18 cellular contexts compared by ENCODE assay signal in genomic region chr15:60580068-60580467, GRCh38.
DNase-seq lines count a peak whose midpoint lies in the region; ATAC-seq and TF ChIP-seq lines count a peak whose summit lies in the region.
"Had no signal": no experiment of that assay in that cellular context is flagged by ENCODE, and none has a peak within 500 bp of the region (broad histone marks: within the 10 kb centered on the region; RNA-seq: fewer than 3 reads in every experiment).

No MANE protein-coding gene starts in this region.

- H3K4me1 Mint-ChIP-seq in activated CD8-positive, alpha-beta memory T cell treated with anti-CD3 and anti-CD28 coated beads, Interleukin-2, amount 10 ng/mL, durations not matched to agents 7 days and 5 days, result peaks cover 88% of the 10 kb centered on the region
- H3K4me1 Mint-ChIP-seq in T-cell, result peaks cover 84 to 95% (median 93%) of the 10 kb centered on the region in 3 donors
- peaks cover 79% of the 10 kb centered on the region for H3K4me1 Mint-ChIP-seq in stimulated activated effector memory CD8-positive, alpha-beta T cell treated with anti-CD3 and anti-CD28 coated beads, Interleukin-12 subunit alpha, Interleukin-12 subunit beta, amount 100 ng/mL, for 72 hours

- no peak overlapping the region for H3K4me3 ChIP-seq in epithelial cell of esophagus (ENCODE audit: low read length)
- H3K4me3 ChIP-seq: coronary artery, heart right ventricle, K562, prostate gland, thoracic aorta had no signal

- peak overlapping the region; percentile 89 for H3K27ac Mint-ChIP-seq in activated CD8-positive, alpha-beta memory T cell treated with anti-CD3 and anti-CD28 coated beads, Interleukin-2, amount 10 ng/mL, durations not matched to agents 7 days and 5 days
- H3K27ac Mint-ChIP-seq in T-cell, result peak overlapping the region; percentile 96 to 97
- peak overlapping the region; percentile 90 for H3K27ac Mint-ChIP-seq in stimulated activated effector memory CD8-positive, alpha-beta T cell treated with anti-CD3 and anti-CD28 coated beads, Interleukin-12 subunit alpha, Interleukin-12 subunit beta, amount 100 ng/mL, for 72 hours

- H3K4me3 Mint-ChIP-seq in activated CD8-positive, alpha-beta memory T cell treated with anti-CD3 and anti-CD28 coated beads, Interleukin-2, amount 10 ng/mL, durations not matched to agents 7 days and 5 days, result peak overlapping the region; percentile 68
- H3K4me3 Mint-ChIP-seq in T-cell, result peak overlapping the region; percentile 68 to 70 (median 70)
- H3K4me3 Mint-ChIP-seq in stimulated activated effector memory CD8-positive, alpha-beta T cell treated with anti-CD3 and anti-CD28 coated beads, Interleukin-12 subunit alpha, Interleukin-12 subunit beta, amount 100 ng/mL, for 72 hours, result peak overlapping the region; percentile 76

- H3K36me3 Mint-ChIP-seq in activated CD8-positive, alpha-beta memory T cell treated with anti-CD3 and anti-CD28 coated beads, Interleukin-2, amount 10 ng/mL, durations not matched to agents 7 days and 5 days, result peaks cover 24% of the 10 kb centered on the region
- peaks cover 18% of the 10 kb centered on the region for H3K36me3 Mint-ChIP-seq in T-cell
- H3K36me3 Mint-ChIP-seq in stimulated activated effector memory CD8-positive, alpha-beta T cell treated with anti-CD3 and anti-CD28 coated beads, Interleukin-12 subunit alpha, Interleukin-12 subunit beta, amount 100 ng/mL, for 72 hours, result peaks cover 100% of the 10 kb centered on the region

- ATAC-seq in activated CD8-positive, alpha-beta memory T cell treated with anti-CD3 and anti-CD28 coated beads, Interleukin-2, amount 10 ng/mL, durations not matched to agents 7 days and 5 days, result no peak
- ATAC-seq in T-cell (replicated peaks in 1 of 4) (peak in 3 of 4 experiments; percentile 0 to 3 (median 1)), HG02571 (IDR thresholded peaks at IDR 0.05; ENCODE audit: unreplicated experiment) (no peak)
- ATAC-seq in stimulated activated effector memory CD8-positive, alpha-beta T cell treated with anti-CD3 and anti-CD28 coated beads, Interleukin-12 subunit alpha, Interleukin-12 subunit beta, amount 100 ng/mL, for 72 hours, result no peak
- ATAC-seq: heart right ventricle, K562 had no signal

- no peaks in the 10 kb centered on the region for H3K9me3 Mint-ChIP-seq in activated CD8-positive, alpha-beta memory T cell treated with anti-CD3 and anti-CD28 coated beads, Interleukin-2, amount 10 ng/mL, durations not matched to agents 7 days and 5 days (ENCODE audit: low read depth)
- no peaks in the 10 kb centered on the region for H3K9me3 Mint-ChIP-seq in T-cell
- H3K9me3 Mint-ChIP-seq in stimulated activated effector memory CD8-positive, alpha-beta T cell treated with anti-CD3 and anti-CD28 coated beads, Interleukin-12 subunit alpha, Interleukin-12 subunit beta, amount 100 ng/mL, for 72 hours, result no peaks in the 10 kb centered on the region

- TF ChIP-seq CTCF in epithelial cell of esophagus (IDR thresholded peaks at IDR 0.05; ENCODE audit: insufficient read depth, low read depth, low read length, missing control alignments), result no peak

- no peaks in the 10 kb centered on the region for H3K27me3 Mint-ChIP-seq in activated CD8-positive, alpha-beta memory T cell treated with anti-CD3 and anti-CD28 coated beads, Interleukin-2, amount 10 ng/mL, durations not matched to agents 7 days and 5 days
- H3K27me3 Mint-ChIP-seq in T-cell, result no peaks in the 10 kb centered on the region

- POLR2A ChIA-PET in T-cell (lab: Charles Lee), result interaction anchor here (0.5 to 1.9 kb wide), 12 partner anchors 9 to 1285 kb away, joined by 3 to 12 read pairs (median 4); no protein-coding TSS in a partner anchor

- DNase-seq in activated CD8-positive, alpha-beta memory T cell treated with anti-CD3 and anti-CD28 coated beads, Interleukin-2, amount 10 ng/mL, durations not matched to agents 7 days and 5 days, result no peak
- DNase-seq in activated CD8-positive, alpha-beta memory T cell treated with anti-CD3 and anti-CD28 coated beads, Interleukin-2, amount 50 U/mL, for 48 hours, result no peak
- no peak for DNase-seq in T-cell
- DNase-seq in epithelial cell of esophagus (ENCODE audit: low read depth), result peak; percentile 90
- no peak for DNase-seq in stimulated activated effector memory CD8-positive, alpha-beta T cell treated with anti-CD3 and anti-CD28 coated beads, Interleukin-12 subunit alpha, Interleukin-12 subunit beta, amount 100 ng/mL, for 72 hours (ENCODE audit: low spot score in 2 of 2)
- DNase-seq in iPS-NIHi7 (ENCODE audit: extremely low spot score), result no peak
- DNase-seq in NCI-H526 (lab: John Stamatoyannopoulos, UW), result no peak
- DNase-seq: ACHN; aorta; heart right ventricle; NCI-H1417; NCI-H226; stimulated activated CD4-positive, alpha-beta T cell treated with anti-CD3 and anti-CD28 coated beads, Interleukin-15, amount 100 ng/mL, for 24 hours had no signal

- CTCF ChIA-PET in activated CD8-positive, alpha-beta memory T cell treated with anti-CD3 and anti-CD28 coated beads, Interleukin-2, amount 10 ng/mL, durations not matched to agents 7 days and 5 days (lab: Charles Lee), result interaction anchor here (0.6 to 3.8 kb wide), 6 partner anchors 11 to 453 kb away, joined by 3 to 14 read pairs (median 6); no protein-coding TSS in a partner anchor
- CTCF ChIA-PET in T-cell (lab: Charles Lee), result interaction anchor here (0.7 to 2.7 kb wide), 15 partner anchors 9 to 325 kb away, joined by 3 to 16 read pairs (median 4); no protein-coding TSS in a partner anchor

Comparison
In these comparisons a context has a peak if more than half of its experiments do, and no peak if none do; other contexts are left out.
1. ATAC-seq: peak in T-cell (3 of 4); none in activated CD8-positive, alpha-beta memory T cell treated with anti-CD3 and anti-CD28 coated beads, Interleukin-2, amount 10 ng/mL, durations not matched to agents 7 days and 5 days (single experiment), stimulated activated effector memory CD8-positive, alpha-beta T cell treated with anti-CD3 and anti-CD28 coated beads, Interleukin-12 subunit alpha, Interleukin-12 subunit beta, amount 100 ng/mL, for 72 hours (single experiment) and HG02571 (single experiment).
2. Peak in every context shown above with its lines, with median percentiles within 50 percentile points of each other: H3K27ac Mint-ChIP-seq and H3K4me3 Mint-ChIP-seq.